In genomic region chr9:85741112-85741874, GRCh38 we compare ENCODE assay signal across 7 cellular contexts. TPM values are rescaled to one million over a fixed set of nuclear protein-coding genes. Genes with fewer than 3 reads are reported as not detected.
A peak's percentile ranks its signal among the peaks of the same experiment; 100 is the strongest.
DNase-seq lines count a peak whose midpoint lies in the region; ATAC-seq lines count a peak whose summit lies in the region.

No MANE protein-coding gene starts in this region.

- H3K4me1 Mint-ChIP-seq in natural killer cell treated with Interleukin-12 subunit alpha and Interleukin-12 subunit beta and Interleukin-15 and Interleukin-18, amount 100 ng/mL, for 72 hours (ENCODE audit: low read depth in 2 of 2), result peaks cover 38 to 59% of the 10 kb centered on the region in 2 donors

- H3K36me3 Mint-ChIP-seq in natural killer cell treated with Interleukin-12 subunit alpha and Interleukin-12 subunit beta and Interleukin-15 and Interleukin-18, amount 100 ng/mL, for 72 hours, result no peaks in the 10 kb centered on the region

- H3K9me3 Mint-ChIP-seq in natural killer cell treated with Interleukin-12 subunit alpha and Interleukin-12 subunit beta and Interleukin-15 and Interleukin-18, amount 100 ng/mL, for 72 hours, result no peaks in the 10 kb centered on the region

- H3K27me3 Mint-ChIP-seq in natural killer cell treated with Interleukin-12 subunit alpha and Interleukin-12 subunit beta and Interleukin-15 and Interleukin-18, amount 100 ng/mL, for 72 hours, result no peaks in the 10 kb centered on the region

- peak overlapping the region; percentile 91 for H3K4me3 Mint-ChIP-seq in natural killer cell treated with Interleukin-12 subunit alpha and Interleukin-12 subunit beta and Interleukin-15 and Interleukin-18, amount 100 ng/mL, for 72 hours

- H3K27ac Mint-ChIP-seq in natural killer cell treated with Interleukin-12 subunit alpha and Interleukin-12 subunit beta and Interleukin-15 and Interleukin-18, amount 100 ng/mL, for 72 hours, result peak overlapping the region; percentile 88 to 97

- DNase-seq in NCI-H2171 treated with DMSO at 0.1 percent for 48 hours (lab: John Stamatoyannopoulos, UW) (peak; percentile 78), activated T-cell treated with anti-CD3 and anti-CD28 coated beads for 4 hours (peak; percentile 36), stromal cell of bone marrow (ENCODE audit: low read depth) (peak; percentile 6)
- DNase-seq in natural killer cell treated with Interleukin-12 subunit alpha and Interleukin-12 subunit beta and Interleukin-15 and Interleukin-18, amount 100 ng/mL, for 72 hours (ENCODE audit: low spot score), result peak; percentile 82

- ATAC-seq in GM18520 (IDR thresholded peaks at IDR 0.05; ENCODE audit: unreplicated experiment) (peak; percentile 33), HG02763 (IDR thresholded peaks at IDR 0.05; ENCODE audit: unreplicated experiment) (peak; percentile 43), esophagus mucosa (peak; percentile 42)
- ATAC-seq in natural killer cell treated with Interleukin-12 subunit alpha and Interleukin-12 subunit beta and Interleukin-15 and Interleukin-18, amount 100 ng/mL, for 72 hours, result peak; percentile 48 to 60

RNA-seq across cellular contexts. Expression of gene AGTPBP1, which starts 0.5 kb away (rescaled TPM):
- 10.3 TPM for total RNA-seq in esophagus mucosa
- 10 to 100 TPM; 41.1 to 49.6 TPM for total RNA-seq in natural killer cell treated with Interleukin-12 subunit alpha and Interleukin-12 subunit beta and Interleukin-15 and Interleukin-18, amount 100 ng/mL, for 72 hours

Comparison
In these comparisons a context has a peak if more than half of its experiments do, and no peak if none do; other contexts are left out.
1. Peak in every context shown above with its lines: DNase-seq and ATAC-seq.
2. DNase-seq: peak in every context shown above with its lines; median percentile 82 in natural killer cell treated with Interleukin-12 subunit alpha and Interleukin-12 subunit beta and Interleukin-15 and Interleukin-18, amount 100 ng/mL, for 72 hours; 78 in NCI-H2171 treated with DMSO at 0.1 percent for 48 hours; 36 in activated T-cell treated with anti-CD3 and anti-CD28 coated beads for 4 hours; 6 in stromal cell of bone marrow.